In the genomic region with DNA sequence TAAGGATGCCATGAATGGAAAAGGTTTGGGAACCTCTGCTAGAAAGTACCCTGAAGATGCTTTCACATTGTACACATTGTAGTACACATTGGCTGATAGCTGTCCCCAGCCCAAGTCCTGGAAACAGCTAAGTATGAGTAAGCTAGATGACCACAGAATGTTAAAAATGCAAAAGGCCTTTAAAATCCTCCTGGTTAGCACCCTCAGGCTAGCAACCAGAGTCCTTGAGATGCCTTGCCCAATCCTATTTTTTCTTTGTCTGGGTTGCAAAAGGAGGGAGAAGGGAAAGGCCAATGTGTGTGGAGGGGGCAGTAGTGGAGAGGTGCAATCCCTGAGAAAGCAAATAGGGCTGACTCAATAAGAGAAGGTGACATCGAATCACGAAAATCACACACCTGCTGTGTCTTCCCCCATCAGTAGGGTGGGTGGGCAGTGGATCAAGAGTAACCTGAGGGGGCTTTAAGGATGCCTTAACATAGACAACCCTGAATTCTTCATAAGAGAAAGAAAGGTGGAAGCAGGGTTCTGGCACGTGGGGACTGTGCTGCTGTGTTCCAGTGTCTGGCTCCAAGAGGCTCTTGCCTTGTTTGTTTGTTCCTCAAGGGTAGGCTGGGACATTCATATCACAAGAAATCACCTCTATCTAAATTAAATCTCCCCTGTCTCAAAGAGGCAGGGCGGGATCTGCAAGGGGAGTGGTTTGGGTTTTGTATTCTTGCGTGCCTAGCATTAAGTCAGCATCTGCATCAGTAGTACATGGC, we compare ENCODE assay signal across 22 cellular contexts.
DNase-seq lines count a peak whose midpoint lies in the region; ATAC-seq and TF ChIP-seq lines count a peak whose summit lies in the region.
"Had no signal": no experiment of that assay in that cellular context is flagged by ENCODE, and none has a peak within 500 bp of the region (broad histone marks: within the 10 kb centered on the region; RNA-seq: fewer than 3 reads in every experiment).

No MANE protein-coding gene starts in this region.

- no peak for ATAC-seq in HG02642 (IDR thresholded peaks at IDR 0.05; ENCODE audit: poor library complexity, unreplicated experiment)
- ATAC-seq: activated T-cell treated with anti-CD3 and anti-CD28 coated beads, Interleukin-2, amount 50 U/mL, for 72 hours; body of pancreas; effector memory CD8-positive, alpha-beta T cell; heart left ventricle; right cardiac atrium had no signal

- no peak for TF ChIP-seq CTCF in fibroblast of pulmonary artery (IDR thresholded peaks at IDR 0.05; ENCODE audit: low read length, missing control alignments)

- no peak overlapping the region for H3K4me3 ChIP-seq in fibroblast of pulmonary artery (replicated peaks; ENCODE audit: low read depth, low read length)
- H3K4me3 ChIP-seq: body of pancreas, heart left ventricle, left ventricle myocardium inferior, uterus had no signal

- peak; percentile 54 for DNase-seq in GM03348 (ENCODE audit: low spot score)
- peak; percentile 87 for DNase-seq in SK-N-DZ (ENCODE audit: low spot score)
- DNase-seq in fibroblast of pulmonary artery (ENCODE audit: low read depth): peak; percentile 3
- peak; percentile 90 for DNase-seq in renal cortical epithelial cell (ENCODE audit: low read depth)
- no peak for DNase-seq in KG1 (lab: John Stamatoyannopoulos, UW)
- DNase-seq in activated naive CD4-positive, alpha-beta T cell treated with Interleukin-2 at 50 U/mL for 16 hours: no peak
- no peak for DNase-seq in NCI-H1694 treated with DMSO at 0.1 percent for 48 hours (lab: John Stamatoyannopoulos, UW)
- DNase-seq: activated CD4-positive, alpha-beta T cell treated with anti-CD3 and anti-CD28 coated beads for 48 hours; activated T-cell treated with anti-CD3 and anti-CD28 coated beads, Interleukin-2, amount 50 U/mL, for 72 hours; body of pancreas; CD4-positive, alpha-beta T cell; effector memory CD8-positive, alpha-beta T cell; GDM1; heart left ventricle; IMR-90; left ventricle myocardium inferior; NCI-H146; NCI-H526 treated with DMSO at 0.1 percent for 48 hours; right cardiac atrium; stimulated activated CD4-positive, alpha-beta T cell treated with anti-CD3 and anti-CD28 coated beads, Interleukin-2, amount 100 ng/mL, for 48 hours; uterus had no signal

Comparison
In these comparisons a context has a peak if more than half of its experiments do, and no peak if none do; other contexts are left out.
1. DNase-seq: peak in GM03348 (single experiment), SK-N-DZ (single experiment), fibroblast of pulmonary artery (single experiment) and renal cortical epithelial cell (single experiment); none in KG1 (single experiment), activated naive CD4-positive, alpha-beta T cell treated with Interleukin-2 at 50 U/mL for 16 hours (single experiment) and NCI-H1694 treated with DMSO at 0.1 percent for 48 hours (single experiment).